8 cellular contexts compared by ENCODE assay signal in genomic region chr2:234292205-234292954, GRCh38.
DNase-seq lines count a peak whose midpoint lies in the region; ATAC-seq and TF ChIP-seq lines count a peak whose summit lies in the region.

No MANE protein-coding gene starts in this region.

- H3K27ac Mint-ChIP-seq in activated naive CD8-positive, alpha-beta T cell treated with anti-CD3 and anti-CD28 coated beads, Interleukin-2, amount 10 ng/mL, durations not matched to agents 7 days and 5 days = peak overlapping the region; percentile 97

- H3K4me1 Mint-ChIP-seq in activated naive CD8-positive, alpha-beta T cell treated with anti-CD3 and anti-CD28 coated beads, Interleukin-2, amount 10 ng/mL, durations not matched to agents 7 days and 5 days = peaks cover 75% of the 10 kb centered on the region

- H3K27me3 Mint-ChIP-seq in activated naive CD8-positive, alpha-beta T cell treated with anti-CD3 and anti-CD28 coated beads, Interleukin-2, amount 10 ng/mL, durations not matched to agents 7 days and 5 days = no peaks in the 10 kb centered on the region

- intact Hi-C loops in ascending aorta (cut with DNase I) = no loop called here

- H3K4me3 ChIP-seq in SJSA1 = no peak overlapping the region
- H3K4me3 ChIP-seq in ascending aorta = no peak overlapping the region

- no peaks in the 10 kb centered on the region for H3K9me3 ChIP-seq in SJSA1 (replicated peaks)
- H3K9me3 ChIP-seq in ascending aorta = no peaks in the 10 kb centered on the region

- H3K36me3 ChIP-seq in SJSA1 (no peaks in the 10 kb centered on the region), ascending aorta (no peaks in the 10 kb centered on the region)

- DNase-seq in SJSA1 (ENCODE audit: low read depth in 1 of 2, low spot score in 2 of 2) (no peak), mucosa of gallbladder (ENCODE audit: low spot score) (no peak), GOT3 (lab: John Stamatoyannopoulos, UW) (no peak), ascending aorta (ENCODE audit: low spot score in 2 of 2) (no peak)
- no peak for DNase-seq in activated naive CD8-positive, alpha-beta T cell treated with anti-CD3 and anti-CD28 coated beads, Interleukin-2, amount 10 ng/mL, durations not matched to agents 7 days and 5 days
- DNase-seq in stimulated activated CD8-positive, alpha-beta memory T cell treated with anti-CD3 and anti-CD28 coated beads, Interleukin-12 subunit alpha, Interleukin-12 subunit beta, amount 100 ng/mL, for 1 hour (ENCODE audit: low read depth) = peak; percentile 56

- peaks cover 9% of the 10 kb centered on the region for H3K36me3 Mint-ChIP-seq in activated naive CD8-positive, alpha-beta T cell treated with anti-CD3 and anti-CD28 coated beads, Interleukin-2, amount 10 ng/mL, durations not matched to agents 7 days and 5 days

- no peak for TF ChIP-seq CTCF in ascending aorta (IDR thresholded peaks at IDR 0.05)

- H3K9me3 Mint-ChIP-seq in activated naive CD8-positive, alpha-beta T cell treated with anti-CD3 and anti-CD28 coated beads, Interleukin-2, amount 10 ng/mL, durations not matched to agents 7 days and 5 days = no peaks in the 10 kb centered on the region

- ATAC-seq in GM19025 (IDR thresholded peaks at IDR 0.05; ENCODE audit: low read depth, unreplicated experiment) = peak; percentile 53
- peak; percentile 66 for ATAC-seq in HG03064 (IDR thresholded peaks at IDR 0.05; ENCODE audit: low read depth, unreplicated experiment)
- ATAC-seq in activated naive CD8-positive, alpha-beta T cell treated with anti-CD3 and anti-CD28 coated beads, Interleukin-2, amount 10 ng/mL, durations not matched to agents 7 days and 5 days (ENCODE audit: low read depth) = peak; percentile 52

- peak overlapping the region; percentile 74 for H3K4me3 Mint-ChIP-seq in activated naive CD8-positive, alpha-beta T cell treated with anti-CD3 and anti-CD28 coated beads, Interleukin-2, amount 10 ng/mL, durations not matched to agents 7 days and 5 days

- peaks cover 45% of the 10 kb centered on the region for H3K4me1 ChIP-seq in SJSA1 (replicated peaks)
- no peaks in the 10 kb centered on the region for H3K4me1 ChIP-seq in ascending aorta

- no peaks in the 10 kb centered on the region for H3K27me3 ChIP-seq in SJSA1 (replicated peaks)
- no peaks in the 10 kb centered on the region for H3K27me3 ChIP-seq in ascending aorta

- H3K27ac ChIP-seq in SJSA1 = peak overlapping the region; percentile 42; the same call in 1 of the 2 replicates
- H3K27ac ChIP-seq in ascending aorta = no peak overlapping the region

- POLR2A ChIA-PET in activated naive CD8-positive, alpha-beta T cell treated with anti-CD3 and anti-CD28 coated beads, Interleukin-2, amount 10 ng/mL, durations not matched to agents 7 days and 5 days (lab: Charles Lee) = interaction anchor here (0.6 to 9.9 kb wide), 26 partner anchors 9 to 203 kb away, joined by 3 to 273 read pairs (median 5); partner anchors contain the start of gene ARL4C
